ENCODE assay signal across 10 cellular contexts in genomic region chr6:21634582-21634981, GRCh38. TPM values are rescaled to one million over a fixed set of nuclear protein-coding genes. Genes with fewer than 3 reads are reported as not detected.
DNase-seq lines count a peak whose midpoint lies in the region; ATAC-seq and TF ChIP-seq lines count a peak whose summit lies in the region.
"Had no signal": no experiment of that assay in that cellular context is flagged by ENCODE, and none has a peak within 500 bp of the region (broad histone marks: within the 10 kb centered on the region; RNA-seq: fewer than 3 reads in every experiment).

No MANE protein-coding gene starts in this region.

- H3K4me1 Mint-ChIP-seq in WTC11: 0 out of 2 replicates have a peak, but pooled peaks cover 6% of the 10 kb centered on the region

- H3K27me3 Mint-ChIP-seq in WTC11 (ENCODE audit: low read depth): no peaks in the 10 kb centered on the region
- H3K27me3 Mint-ChIP-seq: activated CD4-positive, alpha-beta memory T cell treated with anti-CD3 and anti-CD28 coated beads for 36 hours had no signal

- H3K9me3 Mint-ChIP-seq in WTC11: peaks cover 3% of the 10 kb centered on the region; the same call in 1 of the 2 replicates
- H3K9me3 Mint-ChIP-seq: activated CD4-positive, alpha-beta memory T cell treated with anti-CD3 and anti-CD28 coated beads for 36 hours had no signal

- CTCF ChIA-PET in WTC11 (lab: Charles Lee): no interaction called here

- no peak overlapping the region for H3K4me3 Mint-ChIP-seq in WTC11
- H3K4me3 Mint-ChIP-seq: activated CD4-positive, alpha-beta memory T cell treated with anti-CD3 and anti-CD28 coated beads for 36 hours had no signal

- no peak overlapping the region for H3K27ac Mint-ChIP-seq in WTC11
- H3K27ac Mint-ChIP-seq: activated CD4-positive, alpha-beta memory T cell treated with anti-CD3 and anti-CD28 coated beads for 36 hours had no signal

- ATAC-seq in GM21786 (IDR thresholded peaks at IDR 0.05; ENCODE audit: unreplicated experiment) (no peak), GM18511 (IDR thresholded peaks at IDR 0.05; ENCODE audit: unreplicated experiment) (no peak), WTC11 (no peak)

- H3K36me3 Mint-ChIP-seq in WTC11: no peaks in the 10 kb centered on the region
- H3K36me3 Mint-ChIP-seq: activated CD4-positive, alpha-beta memory T cell treated with anti-CD3 and anti-CD28 coated beads for 36 hours had no signal

- DNase-seq in AG08395 (ENCODE audit: low spot score) (peak; percentile 82), HS-27A (ENCODE audit: low read depth) (peak; percentile 22), amniotic stem cell (lab: John Stamatoyannopoulos, UW) (peak; percentile 29), iris pigment epithelial cell (ENCODE audit: low read depth) (peak; percentile 98), NCI-H2081 (lab: John Stamatoyannopoulos, UW) (no peak), WTC11 (ENCODE audit: low spot score) (no peak)
- DNase-seq: activated CD4-positive, alpha-beta memory T cell treated with anti-CD3 and anti-CD28 coated beads for 36 hours; KG1 had no signal

- POLR2A ChIA-PET in WTC11 (lab: Charles Lee): no interaction called here

- no peak for TF ChIP-seq CTCF in WTC11 (IDR thresholded peaks at IDR 0.05)

TF ChIP-seq in WTC11, 78 proteins besides CTCF, POLR2A, EP300 and RAD21:
- TF ChIP-seq GABPB1 (CRISPR knock-in tag; IDR thresholded peaks at IDR 0.05) (no peak), SMAD4 (CRISPR knock-in tag; IDR thresholded peaks at IDR 0.05) (no peak)

RNA-seq across cellular contexts. Expression of gene SOX4, which starts 41.0 kb away (rescaled TPM):
- 167 to 182 TPM (median 169 TPM) in 3 replicates for total RNA-seq in WTC11 (2021)

Comparison
In these comparisons a context has a peak if more than half of its experiments do, and no peak if none do; other contexts are left out.
1. DNase-seq: peak in AG08395 (single experiment), HS-27A (single experiment), amniotic stem cell (single experiment) and iris pigment epithelial cell (single experiment); none in NCI-H2081 (0 of 2) and WTC11 (single experiment).